16 cellular contexts compared by ENCODE assay signal in genomic region chr18:36314754-36315153, GRCh38. TPM values are rescaled to one million over a fixed set of nuclear protein-coding genes. Genes with fewer than 3 reads are reported as not detected.
DNase-seq lines count a peak whose midpoint lies in the region; ATAC-seq, FAIRE-seq and TF ChIP-seq lines count a peak whose summit lies in the region.
"Had no signal": no experiment of that assay in that cellular context is flagged by ENCODE, and none has a peak within 500 bp of the region (broad histone marks: within the 10 kb centered on the region; RNA-seq: fewer than 3 reads in every experiment).

No MANE protein-coding gene starts in this region.

- TF ChIP-seq CTCF in epithelial cell of esophagus (IDR thresholded peaks at IDR 0.05; ENCODE audit: insufficient read depth, low read depth, low read length, missing control alignments) = no peak

- H3K4me3 ChIP-seq in epithelial cell of esophagus (ENCODE audit: low read length) = no peak overlapping the region
- H3K4me3 ChIP-seq: K562, pancreas, stomach had no signal

- peak; percentile 97 for FAIRE-seq in RCC 7860 (lab: Jason Lieb, UNC)
- FAIRE-seq: K562, pancreas had no signal

- ATAC-seq in GM21786 (IDR thresholded peaks at IDR 0.05; ENCODE audit: unreplicated experiment) = no peak
- ATAC-seq: K562, WTC11 had no signal

- DNase-seq in ELR (ENCODE audit: low read depth) = peak; percentile 89
- DNase-seq in RCC 7860 (ENCODE audit: low spot score) = peak; percentile 90
- peak; percentile 83 for DNase-seq in epithelial cell of esophagus (ENCODE audit: low read depth)
- DNase-seq in non-pigmented ciliary epithelial cell (ENCODE audit: low read depth) = peak; percentile 94
- no peak for DNase-seq in MV-4-11 (lab: John Stamatoyannopoulos, UW)
- DNase-seq in islet precursor cell = no peak
- no peak for DNase-seq in mesenteric fat pad (ENCODE audit: low spot score)
- DNase-seq: activated T-cell treated with anti-CD3 and anti-CD28 coated beads, Interleukin-2, amount 50 U/mL, for 48 hours; GOT3; NCI-H2081 treated with DMSO at 0.1 percent for 48 hours; pancreas; stimulated activated CD4-positive, alpha-beta T cell treated with anti-CD3 and anti-CD28 coated beads, Interleukin-2, amount 100 ng/mL, for 24 hours; stomach had no signal

RNA-seq across cellular contexts. Expression of gene FHOD3, which starts 17.2 kb away (rescaled TPM):
- 5.4 TPM for total RNA-seq in mesenteric fat pad

Comparison
In these comparisons a context has a peak if more than half of its experiments do, and no peak if none do; other contexts are left out.
1. DNase-seq: peak in ELR (single experiment), RCC 7860 (single experiment), epithelial cell of esophagus (single experiment) and non-pigmented ciliary epithelial cell (single experiment); none in MV-4-11 (single experiment), islet precursor cell (single experiment) and mesenteric fat pad (single experiment).